Comparison of ENCODE assay signal across 1 cellular context in the genomic region with DNA sequence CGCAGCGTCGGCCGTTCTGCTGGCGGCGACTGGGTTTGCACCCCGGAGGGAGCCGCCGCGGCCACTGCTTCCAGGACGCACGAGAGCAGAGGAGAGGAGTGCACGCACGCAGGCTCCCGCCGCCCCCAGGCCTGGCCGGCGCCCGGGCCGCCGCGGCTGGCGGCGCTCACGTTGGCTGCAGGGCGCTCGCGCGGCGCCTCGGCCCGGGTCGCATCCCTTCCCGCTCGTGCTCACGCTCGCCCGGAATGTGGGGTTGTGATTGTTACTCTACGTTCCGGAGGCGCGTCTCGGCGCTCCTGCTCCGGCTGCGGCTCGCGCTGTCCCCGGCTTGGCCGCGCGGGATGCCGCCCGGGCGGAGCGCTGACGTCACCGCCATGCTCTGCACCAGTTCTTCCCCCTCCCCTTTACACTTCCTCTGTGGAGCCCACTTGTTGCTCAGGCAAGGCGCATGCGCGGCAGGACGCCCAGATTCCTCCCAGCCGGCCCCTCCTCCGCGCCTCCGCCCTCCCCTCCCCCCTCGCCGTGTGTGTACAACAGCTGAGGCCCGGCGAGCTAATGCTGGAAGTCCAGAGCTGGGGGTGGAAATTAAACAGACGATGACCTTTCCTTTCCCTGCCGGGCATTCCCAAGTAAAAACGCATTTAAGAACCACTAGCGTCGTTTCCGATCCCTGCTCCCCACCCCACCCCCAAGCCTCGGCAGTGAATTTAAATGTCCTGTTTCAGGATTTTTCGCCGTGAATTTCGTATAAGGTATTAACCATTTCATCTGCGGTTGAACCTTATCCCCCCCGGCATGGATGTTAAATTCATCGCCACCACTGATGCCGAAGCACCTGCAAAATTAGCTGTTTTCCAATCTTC.
TF ChIP-seq lines count a peak whose summit lies in the region.

Gene IRF2BPL, minus strand, starts transcription at position 325 of the 863 bp plus-strand sequence. CDS start 916 bp downstream, outside the sequence.

TF ChIP-seq in HepG2, 621 proteins besides CTCF, POLR2A, EP300 and RAD21 (continued from another document and continues in another):
- TF ChIP-seq, protein P1, sequence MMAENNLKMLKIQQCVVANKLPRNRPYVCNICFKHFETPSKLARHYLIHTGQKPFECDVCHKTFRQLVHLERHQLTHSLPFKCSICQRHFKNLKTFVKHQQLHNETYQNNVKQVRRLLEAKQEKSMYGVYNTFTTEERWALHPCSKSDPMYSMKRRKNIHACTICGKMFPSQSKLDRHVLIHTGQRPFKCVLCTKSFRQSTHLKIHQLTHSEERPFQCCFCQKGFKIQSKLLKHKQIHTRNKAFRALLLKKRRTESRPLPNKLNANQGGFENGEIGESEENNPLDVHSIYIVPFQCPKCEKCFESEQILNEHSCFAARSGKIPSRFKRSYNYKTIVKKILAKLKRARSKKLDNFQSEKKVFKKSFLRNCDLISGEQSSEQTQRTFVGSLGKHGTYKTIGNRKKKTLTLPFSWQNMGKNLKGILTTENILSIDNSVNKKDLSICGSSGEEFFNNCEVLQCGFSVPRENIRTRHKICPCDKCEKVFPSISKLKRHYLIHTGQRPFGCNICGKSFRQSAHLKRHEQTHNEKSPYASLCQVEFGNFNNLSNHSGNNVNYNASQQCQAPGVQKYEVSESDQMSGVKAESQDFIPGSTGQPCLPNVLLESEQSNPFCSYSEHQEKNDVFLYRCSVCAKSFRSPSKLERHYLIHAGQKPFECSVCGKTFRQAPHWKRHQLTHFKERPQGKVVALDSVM (CRISPR knock-in tag; IDR thresholded peaks at IDR 0.05) = no peak
- peak; percentile 88 for TF ChIP-seq RXRA (CRISPR knock-in tag; IDR thresholded peaks at IDR 0.05)
- TF ChIP-seq ZNF275 (CRISPR knock-in tag; IDR thresholded peaks at IDR 0.05; ENCODE audit: borderline replicate concordance) = no peak
- peak; percentile 70 for TF ChIP-seq CREM (IDR thresholded peaks at IDR 0.05)
- no peak for TF ChIP-seq CREM (CRISPR knock-in tag; IDR thresholded peaks at IDR 0.05)
- TF ChIP-seq GATAD2A (CRISPR knock-in tag; IDR thresholded peaks at IDR 0.05) = peak; percentile 65
- TF ChIP-seq, protein P2, sequence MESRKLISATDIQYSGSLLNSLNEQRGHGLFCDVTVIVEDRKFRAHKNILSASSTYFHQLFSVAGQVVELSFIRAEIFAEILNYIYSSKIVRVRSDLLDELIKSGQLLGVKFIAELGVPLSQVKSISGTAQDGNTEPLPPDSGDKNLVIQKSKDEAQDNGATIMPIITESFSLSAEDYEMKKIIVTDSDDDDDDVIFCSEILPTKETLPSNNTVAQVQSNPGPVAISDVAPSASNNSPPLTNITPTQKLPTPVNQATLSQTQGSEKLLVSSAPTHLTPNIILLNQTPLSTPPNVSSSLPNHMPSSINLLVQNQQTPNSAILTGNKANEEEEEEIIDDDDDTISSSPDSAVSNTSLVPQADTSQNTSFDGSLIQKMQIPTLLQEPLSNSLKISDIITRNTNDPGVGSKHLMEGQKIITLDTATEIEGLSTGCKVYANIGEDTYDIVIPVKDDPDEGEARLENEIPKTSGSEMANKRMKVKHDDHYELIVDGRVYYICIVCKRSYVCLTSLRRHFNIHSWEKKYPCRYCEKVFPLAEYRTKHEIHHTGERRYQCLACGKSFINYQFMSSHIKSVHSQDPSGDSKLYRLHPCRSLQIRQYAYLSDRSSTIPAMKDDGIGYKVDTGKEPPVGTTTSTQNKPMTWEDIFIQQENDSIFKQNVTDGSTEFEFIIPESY (CRISPR knock-in tag; IDR thresholded peaks at IDR 0.05) = peak; percentile 61; the same call in 1 of the 2 replicates
- TF ChIP-seq NRL (CRISPR knock-in tag; IDR thresholded peaks at IDR 0.05; ENCODE audit: borderline replicate concordance) = no peak
- TF ChIP-seq ATM (IDR thresholded peaks at IDR 0.05; ENCODE audit: borderline replicate concordance) = no peak
- no peak for TF ChIP-seq ZNF839 (CRISPR knock-in tag; IDR thresholded peaks at IDR 0.05; ENCODE audit: borderline replicate concordance)
- no peak for TF ChIP-seq ZNF552 (CRISPR knock-in tag; IDR thresholded peaks at IDR 0.05; ENCODE audit: borderline replicate concordance)
- TF ChIP-seq TOE1 (CRISPR knock-in tag; IDR thresholded peaks at IDR 0.05) = no peak
- no peak for TF ChIP-seq ZNF451 (CRISPR knock-in tag; IDR thresholded peaks at IDR 0.05)
- TF ChIP-seq, protein P3, sequence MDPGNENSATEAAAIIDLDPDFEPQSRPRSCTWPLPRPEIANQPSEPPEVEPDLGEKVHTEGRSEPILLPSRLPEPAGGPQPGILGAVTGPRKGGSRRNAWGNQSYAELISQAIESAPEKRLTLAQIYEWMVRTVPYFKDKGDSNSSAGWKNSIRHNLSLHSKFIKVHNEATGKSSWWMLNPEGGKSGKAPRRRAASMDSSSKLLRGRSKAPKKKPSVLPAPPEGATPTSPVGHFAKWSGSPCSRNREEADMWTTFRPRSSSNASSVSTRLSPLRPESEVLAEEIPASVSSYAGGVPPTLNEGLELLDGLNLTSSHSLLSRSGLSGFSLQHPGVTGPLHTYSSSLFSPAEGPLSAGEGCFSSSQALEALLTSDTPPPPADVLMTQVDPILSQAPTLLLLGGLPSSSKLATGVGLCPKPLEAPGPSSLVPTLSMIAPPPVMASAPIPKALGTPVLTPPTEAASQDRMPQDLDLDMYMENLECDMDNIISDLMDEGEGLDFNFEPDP (CRISPR knock-in tag; conservative IDR thresholded peaks at IDR 0.05) = no peak
- TF ChIP-seq ATF1 (CRISPR knock-in tag; IDR thresholded peaks at IDR 0.05) = no peak
- peak; percentile 47; the same call in 1 of the 2 replicates for TF ChIP-seq RFX5 (IDR thresholded peaks at IDR 0.05; ENCODE audit: low read depth, low read length)
- TF ChIP-seq PPARG (CRISPR knock-in tag; conservative IDR thresholded peaks at IDR 0.05) = 0 out of 2 replicates have a peak, but pooled peaks have one; percentile 56
- peak; percentile 18; the same call in 1 of the 2 replicates for TF ChIP-seq NFYB (CRISPR knock-in tag; IDR thresholded peaks at IDR 0.05)
- no peak for TF ChIP-seq NBN (conservative IDR thresholded peaks at IDR 0.05)
- no peak; the same call in 1 of the 2 replicates for TF ChIP-seq NFKB2 (CRISPR knock-in tag; IDR thresholded peaks at IDR 0.05; ENCODE audit: borderline replicate concordance)
- peak; percentile 81 for TF ChIP-seq ZNF18 (CRISPR knock-in tag; IDR thresholded peaks at IDR 0.05; ENCODE audit: insufficient replicate concordance)
- TF ChIP-seq ZNF724P (CRISPR knock-in tag; IDR thresholded peaks at IDR 0.05; ENCODE audit: borderline replicate concordance) = no peak; the same call in 1 of the 2 replicates
- TF ChIP-seq JUNB (CRISPR knock-in tag; IDR thresholded peaks at IDR 0.05; ENCODE audit: borderline replicate concordance) = no peak
- TF ChIP-seq HMG20A (CRISPR knock-in tag; IDR thresholded peaks at IDR 0.05; ENCODE audit: borderline replicate concordance) = no peak; the same call in 1 of the 2 replicates
- TF ChIP-seq MIER2 (CRISPR knock-in tag; IDR thresholded peaks at IDR 0.05) = peak; percentile 42; the same call in 1 of the 2 replicates
- no peak for TF ChIP-seq TFE3 (CRISPR knock-in tag; IDR thresholded peaks at IDR 0.05)
- no peak for TF ChIP-seq CC2D1A (CRISPR knock-in tag; IDR thresholded peaks at IDR 0.05)
- TF ChIP-seq ZBTB3 (CRISPR knock-in tag; IDR thresholded peaks at IDR 0.05; ENCODE audit: borderline replicate concordance, low read depth) = no peak
- 0 out of 2 replicates have a peak, but pooled peaks have one; percentile 72 for TF ChIP-seq ZFP82 (CRISPR knock-in tag; IDR thresholded peaks at IDR 0.05; ENCODE audit: borderline replicate concordance)
- TF ChIP-seq ZNF446 (CRISPR knock-in tag; IDR thresholded peaks at IDR 0.05) = no peak
- TF ChIP-seq DNMT3B (CRISPR knock-in tag; conservative IDR thresholded peaks at IDR 0.05) = no peak; the same call in 1 of the 2 replicates
- TF ChIP-seq PAX8 (CRISPR knock-in tag; IDR thresholded peaks at IDR 0.05; ENCODE audit: borderline replicate concordance) = no peak
- TF ChIP-seq ZNF44 (CRISPR knock-in tag; IDR thresholded peaks at IDR 0.05) = 0 out of 2 replicates have a peak, but pooled peaks have one; percentile 18
- no peak for TF ChIP-seq ZNF674 (CRISPR knock-in tag; IDR thresholded peaks at IDR 0.05; ENCODE audit: low read depth)
- TF ChIP-seq, protein P4, sequence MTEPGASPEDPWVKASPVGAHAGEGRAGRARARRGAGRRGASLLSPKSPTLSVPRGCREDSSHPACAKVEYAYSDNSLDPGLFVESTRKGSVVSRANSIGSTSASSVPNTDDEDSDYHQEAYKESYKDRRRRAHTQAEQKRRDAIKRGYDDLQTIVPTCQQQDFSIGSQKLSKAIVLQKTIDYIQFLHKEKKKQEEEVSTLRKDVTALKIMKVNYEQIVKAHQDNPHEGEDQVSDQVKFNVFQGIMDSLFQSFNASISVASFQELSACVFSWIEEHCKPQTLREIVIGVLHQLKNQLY (CRISPR knock-in tag; IDR thresholded peaks at IDR 0.05) = no peak; the same call in 1 of the 2 replicates
- no peak for TF ChIP-seq KLF16 (CRISPR knock-in tag; IDR thresholded peaks at IDR 0.05)
- TF ChIP-seq ZNF331 (CRISPR knock-in tag; IDR thresholded peaks at IDR 0.05) = no peak; the same call in 1 of the 2 replicates
- peak; percentile 75; the same call in 1 of the 2 replicates for TF ChIP-seq MEF2D (CRISPR knock-in tag; IDR thresholded peaks at IDR 0.05)
- TF ChIP-seq ZNF225 (CRISPR knock-in tag; IDR thresholded peaks at IDR 0.05) = no peak
- TF ChIP-seq ZUFSP (CRISPR knock-in tag; IDR thresholded peaks at IDR 0.05; ENCODE audit: borderline replicate concordance) = no peak
- no peak for TF ChIP-seq FOSL1 (CRISPR knock-in tag; IDR thresholded peaks at IDR 0.05; ENCODE audit: borderline replicate concordance)
- TF ChIP-seq RORA (CRISPR knock-in tag; IDR thresholded peaks at IDR 0.05) = no peak
- no peak for TF ChIP-seq CBX1 (IDR thresholded peaks at IDR 0.05; ENCODE audit: low read depth)
- TF ChIP-seq NFE2L1 (CRISPR knock-in tag; IDR thresholded peaks at IDR 0.05; ENCODE audit: borderline replicate concordance) = no peak
- no peak for TF ChIP-seq ZNF761 (CRISPR knock-in tag; conservative IDR thresholded peaks at IDR 0.05)
